1 cellular context compared by ENCODE assay signal in genomic region chr3:186889698-186890097, GRCh38. TPM values are rescaled to one million over a fixed set of nuclear protein-coding genes. Genes with fewer than 3 reads are reported as not detected.
"Had no signal": no experiment of that assay in that cellular context is flagged by ENCODE, and none has a peak within 500 bp of the region (broad histone marks: within the 10 kb centered on the region; RNA-seq: fewer than 3 reads in every experiment).

No MANE protein-coding gene starts in this region.

RNA-seq across cellular contexts. Expression of gene ADIPOQ, which starts 47.2 kb away (rescaled TPM):
- polyA plus RNA-seq: SK-N-SH had no signal
